ENCODE assay signal across 8 cellular contexts in the genomic region with DNA sequence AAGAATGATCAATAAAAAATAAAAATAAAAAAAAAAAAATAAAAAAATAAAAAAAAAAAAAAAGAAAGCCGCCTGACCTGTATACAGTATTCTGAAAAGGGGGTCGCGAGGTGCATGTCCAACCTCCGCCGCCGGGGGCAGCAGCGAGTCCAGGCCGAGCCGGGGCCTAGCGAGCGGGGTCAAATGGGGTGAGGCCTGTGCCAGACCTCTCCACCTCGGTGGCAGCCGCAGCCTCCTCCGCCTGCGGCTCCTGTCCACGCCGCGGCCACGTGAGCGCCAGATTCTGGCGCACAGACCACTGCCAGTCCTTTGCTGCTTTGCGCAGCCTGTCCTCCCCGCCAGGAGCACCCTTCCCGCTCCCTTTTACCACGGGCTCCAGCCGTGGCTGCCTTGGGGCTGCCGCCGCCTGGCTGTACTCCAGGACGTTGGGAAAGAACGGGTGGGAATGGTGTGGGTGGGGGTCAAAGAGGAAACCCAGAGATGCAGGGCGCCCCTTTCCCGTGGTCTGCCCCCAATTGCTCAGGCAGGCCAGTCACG. TPM values are rescaled to one million over a fixed set of nuclear protein-coding genes. Genes with fewer than 3 reads are reported as not detected.
DNase-seq lines count a peak whose midpoint lies in the region; ATAC-seq and TF ChIP-seq lines count a peak whose summit lies in the region.

No MANE protein-coding gene starts in this region.

- peak overlapping the region; percentile 31; the same call in 1 of the 2 replicates for H3K27ac ChIP-seq in VCaP
- no peak overlapping the region for H3K27ac ChIP-seq in brain microvascular endothelial cell

- H3K4me3 ChIP-seq in MG63 (no peak overlapping the region), brain microvascular endothelial cell (ENCODE audit: low read depth, low read length) (peak overlapping the region; percentile 17), kidney epithelial cell (ENCODE audit: low read depth, low read length) (no peak overlapping the region)

- in situ Hi-C loops in ACHN (cut with HindIII; ENCODE audit: low pct_ligation_motif_present, low pct_unique_long_range_greater_than_20kb, low sequenced_read_pairs) (no loop called here), brain microvascular endothelial cell (cut with HindIII; ENCODE audit: low pct_ligation_motif_present, low sequenced_read_pairs) (no loop called here)

- H3K9me3 ChIP-seq in MG63 = no peaks in the 10 kb centered on the region

- H3K27me3 ChIP-seq in MG63 (no peaks in the 10 kb centered on the region), brain microvascular endothelial cell (replicated peaks) (no peaks in the 10 kb centered on the region), kidney epithelial cell (ENCODE audit: control insufficient read depth, insufficient read depth, low read length) (no peaks in the 10 kb centered on the region)

- ATAC-seq in GM18517 (IDR thresholded peaks at IDR 0.05; ENCODE audit: unreplicated experiment) (peak; percentile 44), GM21390 (IDR thresholded peaks at IDR 0.05; ENCODE audit: unreplicated experiment) (no peak)

- H3K36me3 ChIP-seq in MG63 (peaks cover 17% of the 10 kb centered on the region), brain microvascular endothelial cell (replicated peaks) (peaks cover 13% of the 10 kb centered on the region), kidney epithelial cell (ENCODE audit: control insufficient read depth, insufficient read depth, low read length) (no peaks in the 10 kb centered on the region)

- peak; percentile 83 for TF ChIP-seq CTCF in VCaP (conservative IDR thresholded peaks at IDR 0.05)
- peak; percentile 82 for TF ChIP-seq CTCF in brain microvascular endothelial cell (IDR thresholded peaks at IDR 0.05; ENCODE audit: low read depth, low read length, missing control alignments)
- peak; percentile 83 for TF ChIP-seq CTCF in kidney epithelial cell (IDR thresholded peaks at IDR 0.05; ENCODE audit: insufficient read depth, low read length, poor library complexity, severe bottlenecking)

- DNase-seq in ACHN (peak; percentile 71), MG63 (peak; percentile 90), brain microvascular endothelial cell (peak; percentile 37), kidney epithelial cell (ENCODE audit: low read depth) (no peak)
- DNase-seq in stimulated activated CD4-positive, alpha-beta T cell treated with anti-CD3 and anti-CD28 coated beads, Interleukin-1b, Interleukin-23, amount 100 ng/mL, for 48 hours = peak; percentile 82

RNA-seq across cellular contexts. Expression of gene BCKDK, which starts 2.4 kb away (rescaled TPM):
- total RNA-seq in MG63 (2014; rRNA removed; shearing (Covaris generic); ENCODE audit: low replicate concordance) = 24.1 and 42.5 TPM in 2 replicates
- total RNA-seq in kidney epithelial cell = 50.9 and 59.6 TPM in 2 replicates

RNA-seq across cellular contexts. Expression of gene VKORC1, which starts 11.1 kb away (rescaled TPM):
- total RNA-seq in MG63 (2014; rRNA removed; shearing (Covaris generic); ENCODE audit: low replicate concordance) = 146 and 155 TPM in 2 replicates
- 123 and 139 TPM in 2 replicates for total RNA-seq in kidney epithelial cell

RNA-seq across cellular contexts. Expression of gene KAT8, which starts 11.7 kb away (rescaled TPM):
- 59.1 and 78.2 TPM in 2 replicates for total RNA-seq in MG63 (2014; rRNA removed; shearing (Covaris generic); ENCODE audit: low replicate concordance)
- total RNA-seq in kidney epithelial cell = 48.7 and 54.9 TPM in 2 replicates

RNA-seq across cellular contexts. Expression of gene PRSS53, which starts 17.0 kb away (rescaled TPM):
- total RNA-seq in MG63 (2014; rRNA removed; shearing (Covaris generic); ENCODE audit: low replicate concordance) = 1.7 and 1.9 TPM in 2 replicates
- total RNA-seq in kidney epithelial cell = 1.6 and 2.1 TPM in 2 replicates

RNA-seq across cellular contexts. Expression of gene PRSS8, which starts 29.8 kb away (rescaled TPM):
- not detected in 2 replicates for total RNA-seq in MG63 (2014; rRNA removed; shearing (Covaris generic); ENCODE audit: low replicate concordance)
- total RNA-seq in kidney epithelial cell = 146 and 169 TPM in 2 replicates
